Comparison of ENCODE assay signal across 9 cellular contexts in genomic region chr18:31499157-31499524, GRCh38. TPM values are rescaled to one million over a fixed set of nuclear protein-coding genes. Genes with fewer than 3 reads are reported as not detected.
DNase-seq lines count a peak whose midpoint lies in the region; ATAC-seq, FAIRE-seq and TF ChIP-seq lines count a peak whose summit lies in the region.
"Had no signal": no experiment of that assay in that cellular context is flagged by ENCODE, and none has a peak within 500 bp of the region (broad histone marks: within the 10 kb centered on the region; RNA-seq: fewer than 3 reads in every experiment).

No MANE protein-coding gene starts in this region.

- no peaks in the 10 kb centered on the region for H3K36me3 Mint-ChIP-seq in astrocyte (ENCODE audit: low read depth, unreplicated experiment)

- H3K36me3 ChIP-seq in right atrium auricular region (no peaks in the 10 kb centered on the region), astrocyte (ENCODE audit: insufficient read depth, low read length) (no peaks in the 10 kb centered on the region), upper lobe of left lung (no peaks in the 10 kb centered on the region)

- H3K79me2 ChIP-seq in astrocyte (ENCODE audit: insufficient read depth, low read length): peaks cover 22% of the 10 kb centered on the region

- peak overlapping the region; percentile 13 for H2AFZ ChIP-seq in astrocyte (ENCODE audit: low read depth, low read length)

- H4K20me1 ChIP-seq in astrocyte (ENCODE audit: insufficient read depth, low read length): no peaks in the 10 kb centered on the region

- peak overlapping the region; percentile 51 to 68 for H3K4me3 ChIP-seq in right atrium auricular region
- peak overlapping the region; percentile 73 for H3K4me3 ChIP-seq in astrocyte (ENCODE audit: insufficient read depth, low read depth, low read length)
- H3K4me3 ChIP-seq in upper lobe of left lung: peak overlapping the region in 3 of 4 donors; percentile 52 to 63 (median 60)

- peak overlapping the region; percentile 97 for H3K4me3 Mint-ChIP-seq in astrocyte (ENCODE audit: unreplicated experiment)

- no peaks in the 10 kb centered on the region for H3K9me3 Mint-ChIP-seq in astrocyte (ENCODE audit: unreplicated experiment)

- no peak for TF ChIP-seq POLR2A in upper lobe of left lung (IDR thresholded peaks at IDR 0.05)

- WGBS in upper lobe of left lung, 2 donors: 24 to 34% methylated on average over 6 of the region's 6 CpGs

- H3K9me3 ChIP-seq in right atrium auricular region (no peaks in the 10 kb centered on the region), astrocyte (ENCODE audit: insufficient read depth, low read depth, low read length) (no peaks in the 10 kb centered on the region), upper lobe of left lung (no peaks in the 10 kb centered on the region)

- TF ChIP-seq CTCF in right atrium auricular region (IDR thresholded peaks at IDR 0.05) (no peak), astrocyte (IDR thresholded peaks at IDR 0.05; ENCODE audit: insufficient read depth, low read depth, low read length) (no peak), upper lobe of left lung (IDR thresholded peaks at IDR 0.05) (no peak)

- H3K4me2 ChIP-seq in astrocyte (ENCODE audit: low read length): peak overlapping the region; percentile 89

- H3K9ac ChIP-seq in astrocyte (ENCODE audit: low read length): peak overlapping the region; percentile 86

- ATAC-seq in left ventricle myocardium superior (no peak), left colon (peak; percentile 19), upper lobe of left lung (ENCODE audit: low FRiP score in 2 of 2) (no peak), HG02759 (IDR thresholded peaks at IDR 0.05; ENCODE audit: unreplicated experiment) (no peak), HG02763 (IDR thresholded peaks at IDR 0.05; ENCODE audit: unreplicated experiment) (no peak)

- H3K4me1 ChIP-seq in right atrium auricular region: peaks cover 0 to 15% of the 10 kb centered on the region in 2 donors
- H3K4me1 ChIP-seq in astrocyte (ENCODE audit: insufficient read depth, low read length): no peaks in the 10 kb centered on the region
- peaks cover 5 to 16% (median 8%) of the 10 kb centered on the region in 4 donors for H3K4me1 ChIP-seq in upper lobe of left lung

- DNase-seq in right atrium auricular region (ENCODE audit: low spot score) (no peak), left ventricle myocardium superior (no peak), astrocyte (ENCODE audit: low read depth) (no peak), left colon (no peak), upper lobe of left lung (no peak), DMS114 treated with DMSO at 0.1 percent for 48 hours (lab: John Stamatoyannopoulos, UW; ENCODE audit: unreplicated experiment) (no peak)

- peak overlapping the region; percentile 80 for H3K27ac Mint-ChIP-seq in astrocyte (ENCODE audit: unreplicated experiment)

- H3K4me1 Mint-ChIP-seq in astrocyte (ENCODE audit: low read depth, unreplicated experiment): peaks cover 10% of the 10 kb centered on the region

- H3K27me3 ChIP-seq in right atrium auricular region (no peaks in the 10 kb centered on the region), astrocyte (ENCODE audit: insufficient read depth, low read length) (no peaks in the 10 kb centered on the region), upper lobe of left lung (peaks cover 0 to 8% (median 4%) of the 10 kb centered on the region in 4 donors)

- FAIRE-seq in astrocyte (lab: Jason Lieb, UNC): no peak

- H3K27ac ChIP-seq in right atrium auricular region: peak overlapping the region; percentile 75 to 83
- no peak overlapping the region for H3K27ac ChIP-seq in astrocyte (ENCODE audit: low read depth, low read length)
- H3K27ac ChIP-seq in upper lobe of left lung: peak overlapping the region in 2 of 4 donors; percentile 77 to 81

- intact Hi-C loops in left ventricle myocardium superior (cut with micrococcal nuclease) (no loop called here), left colon (cut with DNase I, micrococcal nuclease) (no loop called here)

- TF ChIP-seq EP300 in upper lobe of left lung (IDR thresholded peaks at IDR 0.05): no peak

- no peaks in the 10 kb centered on the region for H3K27me3 Mint-ChIP-seq in astrocyte (ENCODE audit: low read depth, unreplicated experiment)

RNA-seq across cellular contexts. Expression of gene DSG2, which starts 1.2 kb away (rescaled TPM):
- total RNA-seq in right atrium auricular region (10 to 100 TPM; 64.4 to 72.7 TPM), left ventricle myocardium superior (49.6 TPM), astrocyte (154 and 168 TPM in 2 replicates), left colon (100 to 1,000 TPM; 311 to 330 TPM), upper lobe of left lung (10 to 100 TPM in 4 of 6 donors, 1 to 10 TPM in 2; 5.2 to 55.4 (median 26.8) TPM)

RNA-seq across cellular contexts. Expression of gene DSG3, which starts 51.6 kb away (rescaled TPM):
- under 1 TPM in 1 of 2 donors, not detected in 1; 0.08 TPM for total RNA-seq in right atrium auricular region
- total RNA-seq in left ventricle myocardium superior: not detected
- 0.29 and 0.64 TPM in 2 replicates for total RNA-seq in astrocyte
- under 1 TPM; 0.15 to 0.20 TPM for total RNA-seq in left colon
- not detected for total RNA-seq in upper lobe of left lung
- total RNA-seq: activated CD8-positive, alpha-beta memory T cell treated with anti-CD3 and anti-CD28 coated beads for 36 hours had no signal
